In the genomic region with DNA sequence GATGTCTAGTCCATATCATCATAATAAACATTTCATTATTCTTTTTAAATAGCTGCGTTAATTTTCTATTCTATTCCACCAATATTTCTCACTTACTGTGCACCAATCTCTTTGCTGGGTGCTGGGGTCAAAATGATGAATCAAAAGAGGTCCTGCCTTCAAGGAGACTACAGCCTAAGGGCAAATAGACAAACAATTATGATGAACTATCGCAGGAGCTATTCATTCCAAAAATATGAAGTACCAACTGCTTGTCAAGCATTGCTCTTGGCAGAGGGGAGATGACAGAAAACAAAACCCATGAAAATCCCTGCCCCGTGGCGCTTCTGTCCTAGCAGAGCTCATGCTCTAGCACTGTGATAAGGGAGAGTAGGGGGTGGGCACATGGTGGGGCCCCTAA, we compare ENCODE assay signal across 1 cellular context.
TF ChIP-seq lines count a peak whose summit lies in the region.

No MANE protein-coding gene starts in this region.

TF ChIP-seq in GM23338, 12 proteins besides CTCF, POLR2A, EP300 and RAD21 (continued from another document):
- TF ChIP-seq, protein P1, sequence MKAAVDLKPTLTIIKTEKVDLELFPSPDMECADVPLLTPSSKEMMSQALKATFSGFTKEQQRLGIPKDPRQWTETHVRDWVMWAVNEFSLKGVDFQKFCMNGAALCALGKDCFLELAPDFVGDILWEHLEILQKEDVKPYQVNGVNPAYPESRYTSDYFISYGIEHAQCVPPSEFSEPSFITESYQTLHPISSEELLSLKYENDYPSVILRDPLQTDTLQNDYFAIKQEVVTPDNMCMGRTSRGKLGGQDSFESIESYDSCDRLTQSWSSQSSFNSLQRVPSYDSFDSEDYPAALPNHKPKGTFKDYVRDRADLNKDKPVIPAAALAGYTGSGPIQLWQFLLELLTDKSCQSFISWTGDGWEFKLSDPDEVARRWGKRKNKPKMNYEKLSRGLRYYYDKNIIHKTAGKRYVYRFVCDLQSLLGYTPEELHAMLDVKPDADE (IDR thresholded peaks at IDR 0.05) = no peak
- no peak for TF ChIP-seq STAT1 (IDR thresholded peaks at IDR 0.05; ENCODE audit: unreplicated experiment)
- no peak for TF ChIP-seq EZH2phosphoT487 (IDR thresholded peaks at IDR 0.05; ENCODE audit: unreplicated experiment)
- TF ChIP-seq, protein P2, sequence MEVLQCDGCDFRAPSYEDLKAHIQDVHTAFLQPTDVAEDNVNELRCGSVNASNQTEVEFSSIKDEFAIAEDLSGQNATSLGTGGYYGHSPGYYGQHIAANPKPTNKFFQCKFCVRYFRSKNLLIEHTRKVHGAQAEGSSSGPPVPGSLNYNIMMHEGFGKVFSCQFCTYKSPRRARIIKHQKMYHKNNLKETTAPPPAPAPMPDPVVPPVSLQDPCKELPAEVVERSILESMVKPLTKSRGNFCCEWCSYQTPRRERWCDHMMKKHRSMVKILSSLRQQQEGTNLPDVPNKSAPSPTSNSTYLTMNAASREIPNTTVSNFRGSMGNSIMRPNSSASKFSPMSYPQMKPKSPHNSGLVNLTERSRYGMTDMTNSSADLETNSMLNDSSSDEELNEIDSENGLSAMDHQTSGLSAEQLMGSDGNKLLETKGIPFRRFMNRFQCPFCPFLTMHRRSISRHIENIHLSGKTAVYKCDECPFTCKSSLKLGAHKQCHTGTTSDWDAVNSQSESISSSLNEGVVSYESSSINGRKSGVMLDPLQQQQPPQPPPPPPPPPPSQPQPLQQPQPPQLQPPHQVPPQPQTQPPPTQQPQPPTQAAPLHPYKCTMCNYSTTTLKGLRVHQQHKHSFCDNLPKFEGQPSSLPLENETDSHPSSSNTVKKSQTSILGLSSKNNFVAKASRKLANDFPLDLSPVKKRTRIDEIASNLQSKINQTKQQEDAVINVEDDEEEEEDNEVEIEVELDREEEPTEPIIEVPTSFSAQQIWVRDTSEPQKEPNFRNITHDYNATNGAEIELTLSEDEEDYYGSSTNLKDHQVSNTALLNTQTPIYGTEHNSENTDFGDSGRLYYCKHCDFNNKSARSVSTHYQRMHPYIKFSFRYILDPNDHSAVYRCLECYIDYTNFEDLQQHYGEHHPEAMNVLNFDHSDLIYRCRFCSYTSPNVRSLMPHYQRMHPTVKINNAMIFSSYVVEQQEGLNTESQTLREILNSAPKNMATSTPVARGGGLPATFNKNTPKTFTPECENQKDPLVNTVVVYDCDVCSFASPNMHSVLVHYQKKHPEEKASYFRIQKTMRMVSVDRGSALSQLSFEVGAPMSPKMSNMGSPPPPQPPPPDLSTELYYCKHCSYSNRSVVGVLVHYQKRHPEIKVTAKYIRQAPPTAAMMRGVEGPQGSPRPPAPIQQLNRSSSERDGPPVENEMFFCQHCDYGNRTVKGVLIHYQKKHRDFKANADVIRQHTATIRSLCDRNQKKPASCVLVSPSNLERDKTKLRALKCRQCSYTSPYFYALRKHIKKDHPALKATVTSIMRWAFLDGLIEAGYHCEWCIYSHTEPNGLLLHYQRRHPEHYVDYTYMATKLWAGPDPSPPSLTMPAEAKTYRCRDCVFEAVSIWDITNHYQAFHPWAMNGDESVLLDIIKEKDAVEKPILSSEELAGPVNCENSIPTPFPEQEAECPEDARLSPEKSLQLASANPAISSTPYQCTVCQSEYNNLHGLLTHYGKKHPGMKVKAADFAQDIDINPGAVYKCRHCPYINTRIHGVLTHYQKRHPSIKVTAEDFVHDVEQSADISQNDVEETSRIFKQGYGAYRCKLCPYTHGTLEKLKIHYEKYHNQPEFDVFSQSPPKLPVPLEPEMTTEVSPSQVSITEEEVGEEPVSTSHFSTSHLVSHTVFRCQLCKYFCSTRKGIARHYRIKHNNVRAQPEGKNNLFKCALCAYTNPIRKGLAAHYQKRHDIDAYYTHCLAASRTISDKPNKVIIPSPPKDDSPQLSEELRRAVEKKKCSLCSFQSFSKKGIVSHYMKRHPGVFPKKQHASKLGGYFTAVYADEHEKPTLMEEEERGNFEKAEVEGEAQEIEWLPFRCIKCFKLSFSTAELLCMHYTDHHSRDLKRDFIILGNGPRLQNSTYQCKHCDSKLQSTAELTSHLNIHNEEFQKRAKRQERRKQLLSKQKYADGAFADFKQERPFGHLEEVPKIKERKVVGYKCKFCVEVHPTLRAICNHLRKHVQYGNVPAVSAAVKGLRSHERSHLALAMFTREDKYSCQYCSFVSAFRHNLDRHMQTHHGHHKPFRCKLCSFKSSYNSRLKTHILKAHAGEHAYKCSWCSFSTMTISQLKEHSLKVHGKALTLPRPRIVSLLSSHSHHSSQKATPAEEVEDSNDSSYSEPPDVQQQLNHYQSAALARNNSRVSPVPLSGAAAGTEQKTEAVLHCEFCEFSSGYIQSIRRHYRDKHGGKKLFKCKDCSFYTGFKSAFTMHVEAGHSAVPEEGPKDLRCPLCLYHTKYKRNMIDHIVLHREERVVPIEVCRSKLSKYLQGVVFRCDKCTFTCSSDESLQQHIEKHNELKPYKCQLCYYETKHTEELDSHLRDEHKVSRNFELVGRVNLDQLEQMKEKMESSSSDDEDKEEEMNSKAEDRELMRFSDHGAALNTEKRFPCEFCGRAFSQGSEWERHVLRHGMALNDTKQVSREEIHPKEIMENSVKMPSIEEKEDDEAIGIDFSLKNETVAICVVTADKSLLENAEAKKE (CRISPR knock-in tag; IDR thresholded peaks at IDR 0.05) = no peak
- TF ChIP-seq ZNF331 (CRISPR knock-in tag; IDR thresholded peaks at IDR 0.05; ENCODE audit: low read depth) = no peak
- TF ChIP-seq, protein P3, sequence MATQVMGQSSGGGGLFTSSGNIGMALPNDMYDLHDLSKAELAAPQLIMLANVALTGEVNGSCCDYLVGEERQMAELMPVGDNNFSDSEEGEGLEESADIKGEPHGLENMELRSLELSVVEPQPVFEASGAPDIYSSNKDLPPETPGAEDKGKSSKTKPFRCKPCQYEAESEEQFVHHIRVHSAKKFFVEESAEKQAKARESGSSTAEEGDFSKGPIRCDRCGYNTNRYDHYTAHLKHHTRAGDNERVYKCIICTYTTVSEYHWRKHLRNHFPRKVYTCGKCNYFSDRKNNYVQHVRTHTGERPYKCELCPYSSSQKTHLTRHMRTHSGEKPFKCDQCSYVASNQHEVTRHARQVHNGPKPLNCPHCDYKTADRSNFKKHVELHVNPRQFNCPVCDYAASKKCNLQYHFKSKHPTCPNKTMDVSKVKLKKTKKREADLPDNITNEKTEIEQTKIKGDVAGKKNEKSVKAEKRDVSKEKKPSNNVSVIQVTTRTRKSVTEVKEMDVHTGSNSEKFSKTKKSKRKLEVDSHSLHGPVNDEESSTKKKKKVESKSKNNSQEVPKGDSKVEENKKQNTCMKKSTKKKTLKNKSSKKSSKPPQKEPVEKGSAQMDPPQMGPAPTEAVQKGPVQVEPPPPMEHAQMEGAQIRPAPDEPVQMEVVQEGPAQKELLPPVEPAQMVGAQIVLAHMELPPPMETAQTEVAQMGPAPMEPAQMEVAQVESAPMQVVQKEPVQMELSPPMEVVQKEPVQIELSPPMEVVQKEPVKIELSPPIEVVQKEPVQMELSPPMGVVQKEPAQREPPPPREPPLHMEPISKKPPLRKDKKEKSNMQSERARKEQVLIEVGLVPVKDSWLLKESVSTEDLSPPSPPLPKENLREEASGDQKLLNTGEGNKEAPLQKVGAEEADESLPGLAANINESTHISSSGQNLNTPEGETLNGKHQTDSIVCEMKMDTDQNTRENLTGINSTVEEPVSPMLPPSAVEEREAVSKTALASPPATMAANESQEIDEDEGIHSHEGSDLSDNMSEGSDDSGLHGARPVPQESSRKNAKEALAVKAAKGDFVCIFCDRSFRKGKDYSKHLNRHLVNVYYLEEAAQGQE (IDR thresholded peaks at IDR 0.05; ENCODE audit: unreplicated experiment) = no peak
- no peak for TF ChIP-seq CREB1 (CRISPR knock-in tag; IDR thresholded peaks at IDR 0.05; ENCODE audit: low read depth)
